9 cellular contexts compared by ENCODE assay signal in the genomic region with DNA sequence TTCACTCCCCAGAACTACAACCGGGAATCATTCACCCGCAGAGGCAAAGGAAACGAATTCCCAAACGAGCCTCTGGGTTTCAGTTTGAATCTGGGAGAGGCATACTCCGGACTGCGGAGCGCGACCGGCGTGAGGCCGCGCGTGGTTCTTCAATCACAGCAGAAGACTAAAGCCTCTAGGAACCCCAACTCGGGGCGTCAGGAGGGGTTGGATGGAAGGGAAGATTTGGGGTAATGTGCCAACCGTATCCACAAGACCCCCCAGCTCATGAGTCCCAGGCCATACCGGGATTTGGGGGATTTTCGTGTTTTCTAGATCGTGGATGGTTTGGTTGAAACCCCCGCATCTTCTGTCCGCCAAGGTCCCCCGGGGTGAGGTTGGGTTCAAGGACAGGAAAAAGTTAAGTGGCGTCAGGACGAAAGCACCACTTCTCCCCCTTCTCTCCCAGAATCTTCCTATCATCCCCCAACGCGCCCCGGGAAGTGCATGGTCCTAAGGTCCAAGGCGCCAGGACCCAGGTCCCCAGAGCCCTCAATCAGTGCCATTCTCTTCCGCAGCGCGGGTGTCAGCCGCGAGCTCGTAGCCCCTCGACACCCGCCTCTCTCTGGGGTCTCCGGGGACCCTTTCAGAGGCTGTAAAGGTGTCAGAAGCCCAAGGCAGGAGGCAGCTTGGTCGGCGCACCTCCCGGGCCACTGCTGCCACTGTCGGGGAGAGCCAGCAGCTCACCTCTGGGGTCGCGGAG. TPM values are rescaled to one million over a fixed set of nuclear protein-coding genes. Genes with fewer than 3 reads are reported as not detected.
A peak's percentile ranks its signal among the peaks of the same experiment; 100 is the strongest.
DNase-seq lines count a peak whose midpoint lies in the region; ATAC-seq and TF ChIP-seq lines count a peak whose summit lies in the region.
"Had no signal": no experiment of that assay in that cellular context is flagged by ENCODE, and none has a peak within 500 bp of the region (broad histone marks: within the 10 kb centered on the region; RNA-seq: fewer than 3 reads in every experiment).

No MANE protein-coding gene starts in this region.

- peak overlapping the region; percentile 37 for H3K4me3 ChIP-seq in kidney epithelial cell (ENCODE audit: low read depth, low read length)
- peak overlapping the region; percentile 38 to 59 for H3K4me3 ChIP-seq in testis

- no peak for ATAC-seq in GM21423 (IDR thresholded peaks at IDR 0.05; ENCODE audit: unreplicated experiment)

- intact Hi-C loops in testis (cut with DNase I; ENCODE audit: low total_unique reads), result no loop called here

- no peaks in the 10 kb centered on the region for H3K36me3 ChIP-seq in kidney epithelial cell (ENCODE audit: control insufficient read depth, insufficient read depth, low read length)
- no peaks in the 10 kb centered on the region for H3K36me3 ChIP-seq in testis (ENCODE audit: low read depth, missing control alignments)

- H3K27me3 ChIP-seq in kidney epithelial cell (ENCODE audit: control insufficient read depth, insufficient read depth, low read length) (peaks cover 65% of the 10 kb centered on the region), testis (no peaks in the 10 kb centered on the region)

- TF ChIP-seq CTCF in kidney epithelial cell (IDR thresholded peaks at IDR 0.05; ENCODE audit: insufficient read depth, low read length, poor library complexity, severe bottlenecking), result no peak
- TF ChIP-seq CTCF in testis (IDR thresholded peaks at IDR 0.05), result no peak

- no peaks in the 10 kb centered on the region for H3K9me3 ChIP-seq in testis

- WGBS in testis, 2 donors, result 0% methylated on average over 14 to 40 of the region's 43 CpGs

- TF ChIP-seq POLR2A in testis (IDR thresholded peaks at IDR 0.05), result no peak

- peaks cover 31% of the 10 kb centered on the region for H3K4me1 ChIP-seq in testis

- DNase-seq in NCI-H345 (lab: John Stamatoyannopoulos, UW) (peak; percentile 20), NCI-H345 treated with DMSO at 0.1 percent for 48 hours (lab: John Stamatoyannopoulos, UW; ENCODE audit: unreplicated experiment) (no peak), astrocyte of the hippocampus (ENCODE audit: low read depth, low spot score) (peak; percentile 42), kidney epithelial cell (ENCODE audit: low read depth) (no peak), testis (no peak), OCI-M1 (lab: John Stamatoyannopoulos, UW) (no peak), NOMO-1 (lab: John Stamatoyannopoulos, UW; ENCODE audit: unreplicated experiment in 2 of 2) (no peak)

- H3K27ac ChIP-seq in testis, result peak overlapping the region; percentile 51 to 80

RNA-seq across cellular contexts. Expression of a gene that starts 1.7 kb away (rescaled TPM):
- total RNA-seq in kidney epithelial cell (3.2 TPM in 2 replicates), testis (1 to 10 TPM; 1.7 to 4.2 TPM)
- 1.1 TPM for polyA plus RNA-seq in testis (ENCODE audit: insufficient read depth, low read depth, low replicate concordance)
- total RNA-seq: T-helper 1 cell treated with Interleukin-12 subunit alpha and Interleukin-12 subunit beta and Interleukin-4 antibody, amounts not matched to agents 30 ng/mL and 1 ng/mL, for 36 hours had no signal

Comparison
In these comparisons a context has a peak if more than half of its experiments do, and no peak if none do; other contexts are left out.
1. DNase-seq: peak in NCI-H345 (single experiment) and astrocyte of the hippocampus (single experiment); none in NCI-H345 treated with DMSO at 0.1 percent for 48 hours (single experiment), kidney epithelial cell (single experiment), testis (single experiment), OCI-M1 (single experiment) and NOMO-1 (0 of 2).